ENCODE assay signal across 24 cellular contexts in the genomic region with DNA sequence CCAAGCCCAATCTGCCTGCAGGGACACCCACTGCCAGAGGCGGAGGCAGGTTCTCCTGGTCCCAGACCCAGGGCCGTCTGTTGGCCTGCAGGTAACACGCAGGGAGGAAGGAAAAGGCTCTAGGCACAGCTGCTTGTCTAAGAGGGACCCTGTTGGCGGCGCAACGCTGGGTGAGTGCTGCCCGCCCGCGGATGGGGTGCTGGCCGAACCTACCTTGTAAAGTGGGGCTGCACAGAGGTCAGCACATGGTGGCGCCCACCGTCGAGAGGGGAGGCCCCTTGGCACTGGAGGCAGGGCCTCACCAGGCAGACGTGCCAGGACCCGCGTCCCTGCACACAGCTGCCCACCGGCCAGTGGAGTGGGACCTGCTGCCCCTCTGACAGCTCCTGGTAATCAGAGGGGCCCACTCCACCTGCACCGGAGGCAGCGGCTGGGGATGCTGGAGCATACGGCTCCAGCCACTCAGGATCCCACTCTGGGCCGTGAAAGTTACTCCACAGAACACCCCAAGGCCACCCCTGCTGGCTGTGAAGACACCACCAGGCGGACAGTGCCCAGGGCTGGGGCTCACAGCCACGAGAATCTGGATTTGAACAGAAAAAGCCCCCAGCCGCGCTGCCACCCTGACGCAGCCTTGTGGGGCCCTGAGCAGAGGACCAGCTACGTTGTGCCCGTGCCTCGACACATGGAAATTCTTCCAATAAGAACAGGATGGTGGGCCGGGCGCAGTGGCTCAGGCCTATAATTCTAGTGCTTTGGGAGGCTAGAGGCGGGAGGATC. TPM values are rescaled to one million over a fixed set of nuclear protein-coding genes. Genes with fewer than 3 reads are reported as not detected.
DNase-seq lines count a peak whose midpoint lies in the region; ATAC-seq, FAIRE-seq and TF ChIP-seq lines count a peak whose summit lies in the region.
"Had no signal": no experiment of that assay in that cellular context is flagged by ENCODE, and none has a peak within 500 bp of the region (broad histone marks: within the 10 kb centered on the region; RNA-seq: fewer than 3 reads in every experiment).

No MANE protein-coding gene starts in this region.

- no peak for ATAC-seq in K562
- ATAC-seq: CD8-positive, alpha-beta T cell had no signal

- FAIRE-seq in K562 (lab: Jason Lieb, UNC) (no peak), kidney (lab: Jason Lieb, UNC) (no peak), small intestine (lab: Jason Lieb, UNC) (no peak)
- FAIRE-seq: G401.6, GM12892, GM18507 had no signal

- 0 out of 2 replicates have a peak, but pooled peaks cover 4% of the 10 kb centered on the region for H4K20me1 ChIP-seq in K562 (replicated peaks; ENCODE audit: control insufficient read depth, insufficient read depth, low read length)

- BruUV-seq in K562 (replicated peaks; lab: Mats Ljungman, UMichigan): no TSS peak

- H3K27ac ChIP-seq in K562 (ENCODE audit: extremely low read depth, low read depth, low read length) (no peak overlapping the region), kidney (ENCODE audit: low read depth in 2 of 2, low read length in 2 of 2) (no peak overlapping the region), small intestine (ENCODE audit: low read depth in 1 of 2, low read length in 1 of 2) (no peak overlapping the region), sigmoid colon (no peak overlapping the region)
- H3K27ac ChIP-seq: Peyer's patch, SJSA1 had no signal

- H3K9me1 ChIP-seq in K562 (ENCODE audit: control insufficient read depth, insufficient read depth, low read length): no peaks in the 10 kb centered on the region

- 66% methylated on average over 32 of the region's 32 CpGs for WGBS in K562 (ENCODE audit: insufficient coverage, low coverage, missing lambda C conversion rate)
- 91 to 93% (median 93%) methylated on average over 32 of the region's 32 CpGs for WGBS in small intestine, 3 donors
- WGBS in sigmoid colon, 2 donors: 93 to 94% methylated on average over 32 of the region's 32 CpGs

- H3K79me2 ChIP-seq in K562 (ENCODE audit: control insufficient read depth, insufficient read depth, low read length): no peaks in the 10 kb centered on the region

- 0 out of 5 replicates have a peak, but pooled peaks cover 0 to 2% of the 10 kb centered on the region in 2 experiments for H3K27me3 ChIP-seq in K562 (ENCODE audit: control insufficient read depth in 2 of 2, insufficient read depth in 2 of 2, low read length in 2 of 2)
- no peaks in the 10 kb centered on the region for H3K27me3 ChIP-seq in small intestine (ENCODE audit: control insufficient read depth in 2 of 2, insufficient read depth in 2 of 2, low read length in 2 of 2)
- H3K27me3 ChIP-seq in sigmoid colon: peaks cover 0 to 32% (median 4%) of the 10 kb centered on the region in 3 donors
- H3K27me3 ChIP-seq: Peyer's patch, SJSA1 had no signal

- TF ChIP-seq CTCF in K562 (IDR thresholded peaks at IDR 0.05 in 2 of 3, conservative IDR thresholded peaks at IDR 0.05 in 1 of 3; ENCODE audit: insufficient read depth in 2 of 3, low read depth in 1 of 3, low read length in 3 of 3): no peak
- TF ChIP-seq CTCF in kidney (IDR thresholded peaks at IDR 0.05; ENCODE audit: borderline replicate concordance, extremely low read depth, insufficient read depth): no peak
- TF ChIP-seq CTCF in sigmoid colon (IDR thresholded peaks at IDR 0.05): no peak

- no peaks in the 10 kb centered on the region for H3K9me3 ChIP-seq in K562 (replicated peaks; ENCODE audit: control insufficient read depth, insufficient read depth, low read depth, low read length)
- H3K9me3 ChIP-seq in kidney (ENCODE audit: control insufficient read depth in 1 of 2, low read length in 2 of 2): no peaks in the 10 kb centered on the region
- no peaks in the 10 kb centered on the region for H3K9me3 ChIP-seq in small intestine (ENCODE audit: control insufficient read depth, low read depth)
- H3K9me3 ChIP-seq in sigmoid colon: peaks cover 0 to 9% (median 0%) of the 10 kb centered on the region in 4 donors
- H3K9me3 ChIP-seq: Peyer's patch, SJSA1 had no signal

- CTCF ChIA-PET in K562 (lab: Yijun Ruan, JAX; ENCODE audit: low intra/inter-chr PET ratio): no interaction called here

- H2AFZ ChIP-seq in K562 (ENCODE audit: low read depth, low read length): no peak overlapping the region

- H3K9ac ChIP-seq in K562 (ENCODE audit: insufficient read depth in 1 of 2, low read depth in 2 of 2, low read length in 2 of 2) (peak overlapping the region in 1 of 2 experiments; percentile 32; a peak in 1 of 4 replicates), kidney (ENCODE audit: low read length in 2 of 2) (no peak overlapping the region)

- no peak for TF ChIP-seq RAD21 in K562 (CRISPR knock-in tag; conservative IDR thresholded peaks at IDR 0.05 in 1 of 2, IDR thresholded peaks at IDR 0.05 in 1 of 2)

- no peak overlapping the region for H3K4me2 ChIP-seq in K562 (ENCODE audit: insufficient read depth, low read length)

- TF ChIP-seq EP300 in K562 (IDR thresholded peaks at IDR 0.05; ENCODE audit: low read length): no peak
- no peak for TF ChIP-seq EP300 in sigmoid colon (IDR thresholded peaks at IDR 0.05)

- TF ChIP-seq POLR2A in K562 (conservative IDR thresholded peaks at IDR 0.05) (no peak), sigmoid colon (IDR thresholded peaks at IDR 0.05) (no peak)

- DNase-seq in activated naive CD4-positive, alpha-beta T cell treated with anti-CD3 and anti-CD28 coated beads, Interleukin-2, amount 50 U/mL, for 16 hours: peak; percentile 8
- DNase-seq in activated naive CD4-positive, alpha-beta T cell treated with Interleukin-2 at 50 U/mL for 16 hours: no peak
- DNase-seq in K562 (ENCODE audit: extremely low read depth in 1 of 4, low spot score in 3 of 4) (no peak), kidney (peak; percentile 72), posterior vena cava (ENCODE audit: low spot score) (peak; percentile 79), DMS 273 (lab: John Stamatoyannopoulos, UW; ENCODE audit: unreplicated experiment) (no peak), small intestine (no peak), sigmoid colon (no peak)
- DNase-seq: 8988T; C1 segment of cervical spinal cord; CD8-positive, alpha-beta T cell; DMS153; Kasumi-1; NCI-H1694; NCI-H2171; NCI-H524 treated with DMSO at 0.1 percent for 48 hours; NCI-H82; Peyer's patch had no signal

- H3K4me1 ChIP-seq in K562 (replicated peaks in 1 of 2; ENCODE audit: control insufficient read depth in 2 of 2, insufficient read depth in 2 of 2, low read length in 2 of 2) (peaks cover 7 to 58% of the 10 kb centered on the region in 2 experiments), kidney (ENCODE audit: control insufficient read depth in 1 of 2, insufficient read depth in 1 of 2, low read depth in 1 of 2, low read length in 2 of 2) (no peaks in the 10 kb centered on the region), small intestine (ENCODE audit: control insufficient read depth in 2 of 2, insufficient read depth in 1 of 2, low read depth in 1 of 2, low read length in 1 of 2) (no peaks in the 10 kb centered on the region), sigmoid colon (peaks cover 0 to 7% (median 0%) of the 10 kb centered on the region in 4 donors)
- H3K4me1 ChIP-seq: Peyer's patch had no signal

- H3K4me3 ChIP-seq in K562 (no peak overlapping the region), kidney (ENCODE audit: low read length in 2 of 2) (no peak overlapping the region), small intestine (ENCODE audit: low read depth in 1 of 2, low read length in 2 of 2) (no peak overlapping the region), sigmoid colon (no peak overlapping the region)
- H3K4me3 ChIP-seq: Peyer's patch, SJSA1 had no signal

- H3K36me3 ChIP-seq in K562 (ENCODE audit: control insufficient read depth, insufficient read depth, low read length) (peaks cover 3% of the 10 kb centered on the region; the same call in 1 of the 3 replicates), kidney (ENCODE audit: control insufficient read depth in 1 of 2, insufficient read depth in 2 of 2, low read length in 2 of 2) (no peaks in the 10 kb centered on the region), small intestine (ENCODE audit: control insufficient read depth in 2 of 2, insufficient read depth in 2 of 2, low read length in 2 of 2) (no peaks in the 10 kb centered on the region), sigmoid colon (peaks cover 0 to 12% (median 0%) of the 10 kb centered on the region in 4 donors)
- H3K36me3 ChIP-seq: Peyer's patch had no signal

- in situ Hi-C loops in K562 (cut with MboI): no loop called here

- POLR2A ChIA-PET in K562 (lab: Yijun Ruan, JAX): interaction anchor here (0.5 to 16.8 kb wide), 7 partner anchors 10 to 43 kb away, joined by 3 to 205 read pairs (median 4); no protein-coding TSS in a partner anchor

- intact Hi-C loops in K562 (cut with micrococcal nuclease): no loop called here
- intact Hi-C loops in kidney (cut with DNase I): no loop called here
- intact Hi-C loops in posterior vena cava (cut with DNase I): no loop called here
- intact Hi-C loops in sigmoid colon (cut with DNase I): no loop called here

TF ChIP-seq in K562, 482 proteins besides CTCF, POLR2A, EP300 and RAD21 (continues in another document):
- peak; percentile 69 for TF ChIP-seq HMGN3 (IDR thresholded peaks at IDR 0.05; ENCODE audit: borderline replicate concordance, extremely low read depth, insufficient read length, low read depth, low read length)
- no peak for TF ChIP-seq ZNF707 (CRISPR knock-in tag; conservative IDR thresholded peaks at IDR 0.05)
- TF ChIP-seq ZNF778 (CRISPR knock-in tag; IDR thresholded peaks at IDR 0.05): no peak

RNA-seq across cellular contexts. Expression of a gene that starts 24.0 kb away (rescaled TPM):
- total RNA-seq in K562 (2011; cell fraction: chromatin; rRNA removed; ENCODE audit: low replicate concordance): 31.9 and 90.7 TPM in 2 replicates
- 41.9 and 52.4 TPM in 2 replicates for total RNA-seq in K562 (2011; cell fraction: nucleolus; rRNA removed)
- total RNA-seq in K562 (2011; cell fraction: nucleoplasm; rRNA removed): 40.6 and 47.0 TPM in 2 replicates
- total RNA-seq in K562 (2014; rRNA removed) (8.9 and 14.0 TPM in 2 replicates), K562 (2014; rRNA removed; fragmentation: Illumina TruSeq; extraction: Trizol) (2.1 and 2.6 TPM in 2 replicates), K562 (2015; rRNA removed; fragmentation: Illumina TruSeq; extraction: Trizol) (3.5 and 3.9 TPM in 2 replicates), K562 (2021) (34.2 and 35.0 TPM in 2 replicates), kidney (5.5 TPM), posterior vena cava (1 to 10 TPM; 7.5 to 8.1 TPM), sigmoid colon (1 to 10 TPM; 1.7 to 4.3 (median 3.3) TPM)
- polyA plus RNA-seq in K562 (2011; rRNA removed) (2.5 and 9.5 TPM in 2 replicates), K562 (2014; fragmentation: Illumina TruSeq; extraction: Trizol) (8.0 and 12.8 TPM in 2 replicates), K562 (2014; fragmentation: Nextera tagmentation; extraction: Ambion mirVana) (under 1 TPM; 0.07 to 0.11 TPM), K562 (2014; rRNA removed) (14.7 and 17.1 TPM in 2 replicates), kidney (ENCODE audit: insufficient read depth, low read depth, low replicate concordance) (0.45 TPM), small intestine (1 to 10 TPM in 2 of 3 donors, not detected in 1; 1.1 to 4.8 TPM), sigmoid colon (1 to 10 TPM in 2 of 3 donors, not detected in 1; 1.8 to 2.4 TPM)
- polyA plus RNA-seq in K562 (2011; cell fraction: cytosol; rRNA removed): 5.8 and 7.7 TPM in 2 replicates
- 55.1 and 87.1 TPM in 2 replicates for polyA plus RNA-seq in K562 (2011; cell fraction: nucleus; rRNA removed)
- polyA plus RNA-seq in K562 (2012): 12.4 and 14.0 TPM in 2 replicates
- 2.2 and 5.5 TPM in 2 replicates for polyA minus RNA-seq in K562 (2011; rRNA and poly(A)+ RNA removed)
- polyA minus RNA-seq in K562 (2011; cell fraction: cytosol; rRNA and poly(A)+ RNA removed): 5.4 and 22.9 TPM in 2 replicates
- 20.1 and 45.7 TPM in 2 replicates for polyA minus RNA-seq in K562 (2011; cell fraction: nucleus; rRNA and poly(A)+ RNA removed)
- total RNA-seq: CD8-positive, alpha-beta T cell; H4; MCF 10A had no signal

Comparison
In these comparisons a context has a peak if more than half of its experiments do, and no peak if none do; other contexts are left out.
1. DNase-seq: peak in activated naive CD4-positive, alpha-beta T cell treated with anti-CD3 and anti-CD28 coated beads, Interleukin-2, amount 50 U/mL, for 16 hours (single experiment), kidney (single experiment) and posterior vena cava (single experiment); none in activated naive CD4-positive, alpha-beta T cell treated with Interleukin-2 at 50 U/mL for 16 hours (single experiment), K562 (0 of 4), DMS 273 (single experiment), small intestine (single experiment) and sigmoid colon (single experiment).